Comparison of ENCODE assay signal across 1 cellular context in the genomic region with DNA sequence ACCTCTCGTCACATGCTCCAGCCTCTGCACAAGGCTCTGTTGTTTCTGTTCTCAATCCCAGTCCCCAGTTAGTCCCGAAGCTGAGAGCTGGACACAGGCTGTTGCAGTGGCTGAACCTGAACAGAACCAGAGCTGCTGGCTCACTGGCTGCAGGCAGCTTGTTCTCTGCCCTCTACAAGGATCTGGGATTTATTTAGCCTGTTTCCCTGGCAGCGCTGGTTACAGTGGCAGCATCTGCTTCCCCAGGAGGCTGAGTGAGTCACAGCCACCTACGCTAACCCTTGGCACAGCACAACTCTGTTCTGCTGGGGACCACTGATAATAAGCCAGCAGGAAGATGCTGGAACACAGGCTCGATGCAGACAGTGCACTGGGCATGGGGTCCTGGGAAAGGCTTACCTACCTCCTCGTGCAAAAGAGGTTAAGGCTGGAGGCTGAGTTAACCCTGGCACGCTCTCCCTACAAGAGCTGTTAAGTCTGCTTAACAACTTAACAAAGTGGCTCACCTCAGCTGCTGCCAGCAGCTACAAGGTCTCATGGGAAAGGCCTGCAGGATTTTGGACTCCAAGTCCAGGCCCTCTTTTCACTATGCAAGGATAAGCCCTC.
TF ChIP-seq lines count a peak whose summit lies in the region.

No MANE protein-coding gene starts in this region.

TF ChIP-seq in HepG2, 621 proteins besides CTCF, POLR2A, EP300 and RAD21:
- TF ChIP-seq KLF15 (CRISPR knock-in tag; IDR thresholded peaks at IDR 0.05; ENCODE audit: borderline replicate concordance): no peak
- TF ChIP-seq ZNF207 (IDR thresholded peaks at IDR 0.05; ENCODE audit: borderline replicate concordance): no peak
- TF ChIP-seq, protein P1, sequence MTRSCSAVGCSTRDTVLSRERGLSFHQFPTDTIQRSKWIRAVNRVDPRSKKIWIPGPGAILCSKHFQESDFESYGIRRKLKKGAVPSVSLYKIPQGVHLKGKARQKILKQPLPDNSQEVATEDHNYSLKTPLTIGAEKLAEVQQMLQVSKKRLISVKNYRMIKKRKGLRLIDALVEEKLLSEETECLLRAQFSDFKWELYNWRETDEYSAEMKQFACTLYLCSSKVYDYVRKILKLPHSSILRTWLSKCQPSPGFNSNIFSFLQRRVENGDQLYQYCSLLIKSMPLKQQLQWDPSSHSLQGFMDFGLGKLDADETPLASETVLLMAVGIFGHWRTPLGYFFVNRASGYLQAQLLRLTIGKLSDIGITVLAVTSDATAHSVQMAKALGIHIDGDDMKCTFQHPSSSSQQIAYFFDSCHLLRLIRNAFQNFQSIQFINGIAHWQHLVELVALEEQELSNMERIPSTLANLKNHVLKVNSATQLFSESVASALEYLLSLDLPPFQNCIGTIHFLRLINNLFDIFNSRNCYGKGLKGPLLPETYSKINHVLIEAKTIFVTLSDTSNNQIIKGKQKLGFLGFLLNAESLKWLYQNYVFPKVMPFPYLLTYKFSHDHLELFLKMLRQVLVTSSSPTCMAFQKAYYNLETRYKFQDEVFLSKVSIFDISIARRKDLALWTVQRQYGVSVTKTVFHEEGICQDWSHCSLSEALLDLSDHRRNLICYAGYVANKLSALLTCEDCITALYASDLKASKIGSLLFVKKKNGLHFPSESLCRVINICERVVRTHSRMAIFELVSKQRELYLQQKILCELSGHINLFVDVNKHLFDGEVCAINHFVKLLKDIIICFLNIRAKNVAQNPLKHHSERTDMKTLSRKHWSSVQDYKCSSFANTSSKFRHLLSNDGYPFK (CRISPR knock-in tag; IDR thresholded peaks at IDR 0.05; ENCODE audit: borderline replicate concordance): no peak
- TF ChIP-seq IKZF4 (CRISPR knock-in tag; IDR thresholded peaks at IDR 0.05; ENCODE audit: borderline replicate concordance, low read depth, not compliant biosample characterization): no peak
- TF ChIP-seq ARNT2 (CRISPR knock-in tag; IDR thresholded peaks at IDR 0.05; ENCODE audit: low read depth): no peak
- TF ChIP-seq, protein P2, sequence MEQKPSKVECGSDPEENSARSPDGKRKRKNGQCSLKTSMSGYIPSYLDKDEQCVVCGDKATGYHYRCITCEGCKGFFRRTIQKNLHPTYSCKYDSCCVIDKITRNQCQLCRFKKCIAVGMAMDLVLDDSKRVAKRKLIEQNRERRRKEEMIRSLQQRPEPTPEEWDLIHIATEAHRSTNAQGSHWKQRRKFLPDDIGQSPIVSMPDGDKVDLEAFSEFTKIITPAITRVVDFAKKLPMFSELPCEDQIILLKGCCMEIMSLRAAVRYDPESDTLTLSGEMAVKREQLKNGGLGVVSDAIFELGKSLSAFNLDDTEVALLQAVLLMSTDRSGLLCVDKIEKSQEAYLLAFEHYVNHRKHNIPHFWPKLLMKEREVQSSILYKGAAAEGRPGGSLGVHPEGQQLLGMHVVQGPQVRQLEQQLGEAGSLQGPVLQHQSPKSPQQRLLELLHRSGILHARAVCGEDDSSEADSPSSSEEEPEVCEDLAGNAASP (CRISPR knock-in tag; IDR thresholded peaks at IDR 0.05; ENCODE audit: borderline replicate concordance): no peak
- no peak for TF ChIP-seq HNRNPUL1 (IDR thresholded peaks at IDR 0.05; ENCODE audit: low read depth, low read length)
- no peak for TF ChIP-seq HHEX (CRISPR knock-in tag; IDR thresholded peaks at IDR 0.05)
- TF ChIP-seq, protein P3, sequence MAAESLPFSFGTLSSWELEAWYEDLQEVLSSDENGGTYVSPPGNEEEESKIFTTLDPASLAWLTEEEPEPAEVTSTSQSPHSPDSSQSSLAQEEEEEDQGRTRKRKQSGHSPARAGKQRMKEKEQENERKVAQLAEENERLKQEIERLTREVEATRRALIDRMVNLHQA (CRISPR knock-in tag; IDR thresholded peaks at IDR 0.05): no peak
- no peak for TF ChIP-seq ZNF530 (CRISPR knock-in tag; IDR thresholded peaks at IDR 0.05; ENCODE audit: low read depth)
- TF ChIP-seq, protein P4, sequence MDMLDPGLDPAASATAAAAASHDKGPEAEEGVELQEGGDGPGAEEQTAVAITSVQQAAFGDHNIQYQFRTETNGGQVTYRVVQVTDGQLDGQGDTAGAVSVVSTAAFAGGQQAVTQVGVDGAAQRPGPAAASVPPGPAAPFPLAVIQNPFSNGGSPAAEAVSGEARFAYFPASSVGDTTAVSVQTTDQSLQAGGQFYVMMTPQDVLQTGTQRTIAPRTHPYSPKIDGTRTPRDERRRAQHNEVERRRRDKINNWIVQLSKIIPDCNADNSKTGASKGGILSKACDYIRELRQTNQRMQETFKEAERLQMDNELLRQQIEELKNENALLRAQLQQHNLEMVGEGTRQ (IDR thresholded peaks at IDR 0.05; ENCODE audit: low read depth, low read length): no peak
- TF ChIP-seq, protein P4 (CRISPR knock-in tag; IDR thresholded peaks at IDR 0.05; ENCODE audit: borderline replicate concordance): no peak
- TF ChIP-seq ZNF652 (CRISPR knock-in tag; IDR thresholded peaks at IDR 0.05; ENCODE audit: borderline replicate concordance, low read depth): no peak
- no peak for TF ChIP-seq REXO4 (CRISPR knock-in tag; IDR thresholded peaks at IDR 0.05; ENCODE audit: borderline replicate concordance)
- no peak for TF ChIP-seq ATF7-NPFF (CRISPR knock-in tag; IDR thresholded peaks at IDR 0.05; ENCODE audit: low read depth)
- no peak for TF ChIP-seq ZNF124 (CRISPR knock-in tag; IDR thresholded peaks at IDR 0.05)
